8 cellular contexts compared by ENCODE assay signal in genomic region chr3:66998075-66998898, GRCh38. TPM values are rescaled to one million over a fixed set of nuclear protein-coding genes. Genes with fewer than 3 reads are reported as not detected.
A peak's percentile ranks its signal among the peaks of the same experiment; 100 is the strongest.
DNase-seq lines count a peak whose midpoint lies in the region; ATAC-seq and TF ChIP-seq lines count a peak whose summit lies in the region.

TSS of gene KBTBD8 (plus strand) at chr3:66998307. CDS start at chr3:66998356, 49 bp downstream.

- peak; percentile 92 for ATAC-seq in GM21737 (IDR thresholded peaks at IDR 0.05; ENCODE audit: unreplicated experiment)
- ATAC-seq in activated T-cell treated with anti-CD3 and anti-CD28 coated beads, Interleukin-2, amount 50 U/mL, for 4 hours = peak; percentile 94 to 97

- H3K4me1 ChIP-seq in KMS-11 (ENCODE audit: low read depth, poor library complexity, severe bottlenecking) (peaks cover 10% of the 10 kb centered on the region), Peyer's patch (peaks cover 0 to 13% (median 0%) of the 10 kb centered on the region in 4 donors), esophagus (ENCODE audit: control insufficient read depth in 2 of 2, insufficient read depth in 2 of 2, low read length in 1 of 2) (peaks cover 0 to 2% of the 10 kb centered on the region in 2 donors), mucosa of rectum (ENCODE audit: control insufficient read depth in 2 of 2, insufficient read depth in 2 of 2, low read length in 2 of 2) (peaks cover 8 to 11% of the 10 kb centered on the region in 2 donors)

- no peak within 1 kb of the TSS for H3K27ac ChIP-seq in KMS-11
- H3K27ac ChIP-seq in Peyer's patch = peak within 1 kb of the TSS; percentile 81 to 94 (median 84)
- peak within 1 kb of the TSS; percentile 70 to 82 for H3K27ac ChIP-seq in esophagus (ENCODE audit: low read depth in 2 of 2, low read length in 1 of 2)
- peak within 1 kb of the TSS; percentile 59 to 74 for H3K27ac ChIP-seq in mucosa of rectum (ENCODE audit: low read depth in 2 of 2, low read length in 2 of 2)

- no peaks in the 10 kb centered on the region for H3K9me3 Mint-ChIP-seq in activated T-cell treated with anti-CD3 and anti-CD28 coated beads, Interleukin-2, amount 50 U/mL, for 4 hours

- H3K9ac ChIP-seq in KMS-11 (peak within 1 kb of the TSS; percentile 22; the same call in 1 of the 2 replicates), mucosa of rectum (ENCODE audit: low read depth in 1 of 2, low read length in 2 of 2) (peak within 1 kb of the TSS; percentile 66 to 69)

- peak; percentile 78 for DNase-seq in DMS79 (lab: John Stamatoyannopoulos, UW)
- peak; percentile 97 to 99 (median 98) for DNase-seq in Peyer's patch
- peak; percentile 96 for DNase-seq in activated T-cell treated with anti-CD3 and anti-CD28 coated beads, Interleukin-2, amount 50 U/mL, for 4 hours
- peak; percentile 92 to 96 for DNase-seq in stimulated activated CD8-positive, alpha-beta memory T cell treated with anti-CD3 and anti-CD28 coated beads, Interleukin-4, amount 100 ng/mL, for 4 hours (ENCODE audit: low read depth in 2 of 2, low spot score in 1 of 2)

- peak in 1 of 2 donors; percentile 70 for TF ChIP-seq POLR2A in Peyer's patch (IDR thresholded peaks at IDR 0.05)

- H3K36me3 ChIP-seq in KMS-11 (ENCODE audit: insufficient read depth) (no peaks in the 10 kb centered on the region), Peyer's patch (no peaks in the 10 kb centered on the region), esophagus (ENCODE audit: control insufficient read depth in 2 of 2, insufficient read depth in 2 of 2, low read length in 1 of 2) (no peaks in the 10 kb centered on the region), mucosa of rectum (ENCODE audit: control insufficient read depth in 2 of 2, insufficient read depth in 2 of 2, low read length in 2 of 2) (peaks cover 1 to 2% of the 10 kb centered on the region in 2 donors)

- no peaks in the 10 kb centered on the region for H3K79me2 ChIP-seq in KMS-11 (ENCODE audit: insufficient read depth, low read depth)

- no peaks in the 10 kb centered on the region for H3K27me3 ChIP-seq in KMS-11 (ENCODE audit: insufficient read depth, low read depth)
- H3K27me3 ChIP-seq in Peyer's patch = no peaks in the 10 kb centered on the region
- no peaks in the 10 kb centered on the region for H3K27me3 ChIP-seq in esophagus (ENCODE audit: control insufficient read depth in 1 of 2, insufficient read depth in 2 of 2, low read length in 2 of 2)
- H3K27me3 ChIP-seq in mucosa of rectum (ENCODE audit: control insufficient read depth in 2 of 2, insufficient read depth in 2 of 2, low read length in 2 of 2) = no peaks in the 10 kb centered on the region

- TF ChIP-seq CTCF in KMS-11 (conservative IDR thresholded peaks at IDR 0.05; ENCODE audit: low read depth, low read length) (no peak), Peyer's patch (IDR thresholded peaks at IDR 0.05) (no peak)

- H4K20me1 ChIP-seq in KMS-11 (ENCODE audit: insufficient read depth) = no peaks in the 10 kb centered on the region

- 0% methylated on average over 71 to 76 of the region's 76 CpGs for WGBS in esophagus, 2 donors

- H3K4me3 ChIP-seq in KMS-11 (IDR thresholded peaks at IDR 0.05; ENCODE audit: insufficient read depth, low read depth, low read length) (peak within 1 kb of the TSS; percentile 18), Peyer's patch (peak within 1 kb of the TSS; percentile 62 to 89 (median 84)), esophagus (ENCODE audit: low read depth in 1 of 2, low read length in 2 of 2) (peak within 1 kb of the TSS; percentile 86 to 89), mucosa of rectum (ENCODE audit: low read length in 2 of 2) (peak within 1 kb of the TSS; percentile 83 to 93)

- H3K4me3 Mint-ChIP-seq in activated T-cell treated with anti-CD3 and anti-CD28 coated beads, Interleukin-2, amount 50 U/mL, for 4 hours = peak within 1 kb of the TSS; percentile 98

- peaks cover 15% of the 10 kb centered on the region for H3K36me3 Mint-ChIP-seq in activated T-cell treated with anti-CD3 and anti-CD28 coated beads, Interleukin-2, amount 50 U/mL, for 4 hours (ENCODE audit: insufficient read depth)

- H3K4me1 Mint-ChIP-seq in activated T-cell treated with anti-CD3 and anti-CD28 coated beads, Interleukin-2, amount 50 U/mL, for 4 hours (ENCODE audit: low read depth) = peaks cover 34% of the 10 kb centered on the region

- H3K27me3 Mint-ChIP-seq in activated T-cell treated with anti-CD3 and anti-CD28 coated beads, Interleukin-2, amount 50 U/mL, for 4 hours (ENCODE audit: low read depth) = peaks cover 13% of the 10 kb centered on the region

- peak within 1 kb of the TSS; percentile 98 for H2AFZ ChIP-seq in KMS-11 (ENCODE audit: low read depth)

- H3K9me3 ChIP-seq in Peyer's patch (no peaks in the 10 kb centered on the region), esophagus (ENCODE audit: control insufficient read depth in 2 of 2, insufficient read depth in 1 of 2, low read depth in 1 of 2, low read length in 1 of 2) (no peaks in the 10 kb centered on the region), mucosa of rectum (ENCODE audit: control insufficient read depth in 2 of 2, low read length in 2 of 2) (no peaks in the 10 kb centered on the region)

- peak within 1 kb of the TSS; percentile 82 for H3K4me2 ChIP-seq in KMS-11

RNA-seq across cellular contexts. Expression of gene KBTBD8, which starts in this region (rescaled TPM):
- total RNA-seq in Peyer's patch = 1 to 10 TPM; 1.1 to 7.0 (median 3.7) TPM
- total RNA-seq in activated T-cell treated with anti-CD3 and anti-CD28 coated beads, Interleukin-2, amount 50 U/mL, for 4 hours = 10 to 100 TPM; 32.1 to 47.5 (median 44.6) TPM
- under 1 TPM; 0.47 to 0.56 TPM for polyA plus RNA-seq in esophagus

Comparison
In these comparisons a context has a peak if more than half of its experiments do, and no peak if none do; other contexts are left out.
1. RNA of gene KBTBD8 (total RNA-seq): 32.1 to 47.5 TPM in activated T-cell treated with anti-CD3 and anti-CD28 coated beads, Interleukin-2, amount 50 U/mL, for 4 hours; 1.1 to 7.0 TPM in Peyer's patch; every median in the first group is over 4 times any median in the second.
2. H3K4me3 ChIP-seq: peak in every context shown above with its lines; median percentile 88 in mucosa of rectum; 88 in esophagus; 84 in Peyer's patch; 18 in KMS-11.
3. Peak in every context shown above with its lines, with median percentiles within 50 percentile points of each other: DNase-seq.